ENCODE assay signal across 15 cellular contexts in genomic region chr11:113286509-113287497, GRCh38. TPM values are rescaled to one million over a fixed set of nuclear protein-coding genes. Genes with fewer than 3 reads are reported as not detected.
DNase-seq lines count a peak whose midpoint lies in the region.
"Had no signal": no experiment of that assay in that cellular context is flagged by ENCODE, and none has a peak within 500 bp of the region (broad histone marks: within the 10 kb centered on the region; RNA-seq: fewer than 3 reads in every experiment).

No MANE protein-coding gene starts in this region.

- in situ Hi-C loops in HAP-1 (cut with MboI; ENCODE audit: low sequenced_read_pairs): loop anchor here (10.0 to 25.0 kb wide), 3 partner anchors 700 to 1062 kb away; partner anchors contain the start of gene PTS

- H3K27me3 ChIP-seq in HAP-1 (ENCODE audit: low read depth): no peaks in the 10 kb centered on the region
- H3K27me3 ChIP-seq: body of pancreas had no signal

- H3K4me3 ChIP-seq in HAP-1: no peak overlapping the region
- H3K4me3 ChIP-seq: body of pancreas, skin epidermis had no signal

- peak; percentile 50 for DNase-seq in AG20443 (ENCODE audit: low spot score)
- DNase-seq in GM04504 (ENCODE audit: low read depth): peak; percentile 16
- DNase-seq in epidermal melanocyte (ENCODE audit: insufficient read length, low spot score): peak; percentile 1
- DNase-seq in myocyte (ENCODE audit: low read depth): peak; percentile 98
- no peak for DNase-seq in COLO668 (lab: John Stamatoyannopoulos, UW; ENCODE audit: unreplicated experiment)
- DNase-seq in pons (ENCODE audit: low spot score): no peak
- DNase-seq in HAP-1 (ENCODE audit: low spot score in 2 of 2): no peak
- DNase-seq: activated CD4-positive, alpha-beta T cell treated with anti-CD3 and anti-CD28 coated beads, Interleukin-2, amount 10 ng/mL, durations not matched to agents 7 days and 5 days; activated naive CD4-positive, alpha-beta T cell treated with anti-CD3 and anti-CD28 coated beads, Interleukin-2, amount 50 U/mL, for 16 hours; activated T-cell treated with anti-CD3 and anti-CD28 coated beads, Interleukin-2, amount 50 U/mL, for 1 hour; body of pancreas; DMS153; H9; NCI-H1092 treated with DMSO at 0.1 percent for 48 hours had no signal

- no peaks in the 10 kb centered on the region for H3K36me3 ChIP-seq in HAP-1 (replicated peaks)

- no peaks in the 10 kb centered on the region for H3K9me3 ChIP-seq in HAP-1
- H3K9me3 ChIP-seq: body of pancreas had no signal

- H3K4me1 ChIP-seq in HAP-1: no peaks in the 10 kb centered on the region
- H3K4me1 ChIP-seq: body of pancreas had no signal

RNA-seq across cellular contexts. Expression of gene TTC12, which starts 27.6 kb away (rescaled TPM):
- 4.3 and 6.3 TPM in 2 replicates for total RNA-seq in myocyte
- polyA plus RNA-seq in myocyte (2012): 6.4 TPM

Comparison
In these comparisons a context has a peak if more than half of its experiments do, and no peak if none do; other contexts are left out.
1. DNase-seq: peak in AG20443 (single experiment), GM04504 (single experiment), epidermal melanocyte (single experiment) and myocyte (single experiment); none in COLO668 (single experiment), pons (single experiment) and HAP-1 (0 of 2).